In the genomic region with DNA sequence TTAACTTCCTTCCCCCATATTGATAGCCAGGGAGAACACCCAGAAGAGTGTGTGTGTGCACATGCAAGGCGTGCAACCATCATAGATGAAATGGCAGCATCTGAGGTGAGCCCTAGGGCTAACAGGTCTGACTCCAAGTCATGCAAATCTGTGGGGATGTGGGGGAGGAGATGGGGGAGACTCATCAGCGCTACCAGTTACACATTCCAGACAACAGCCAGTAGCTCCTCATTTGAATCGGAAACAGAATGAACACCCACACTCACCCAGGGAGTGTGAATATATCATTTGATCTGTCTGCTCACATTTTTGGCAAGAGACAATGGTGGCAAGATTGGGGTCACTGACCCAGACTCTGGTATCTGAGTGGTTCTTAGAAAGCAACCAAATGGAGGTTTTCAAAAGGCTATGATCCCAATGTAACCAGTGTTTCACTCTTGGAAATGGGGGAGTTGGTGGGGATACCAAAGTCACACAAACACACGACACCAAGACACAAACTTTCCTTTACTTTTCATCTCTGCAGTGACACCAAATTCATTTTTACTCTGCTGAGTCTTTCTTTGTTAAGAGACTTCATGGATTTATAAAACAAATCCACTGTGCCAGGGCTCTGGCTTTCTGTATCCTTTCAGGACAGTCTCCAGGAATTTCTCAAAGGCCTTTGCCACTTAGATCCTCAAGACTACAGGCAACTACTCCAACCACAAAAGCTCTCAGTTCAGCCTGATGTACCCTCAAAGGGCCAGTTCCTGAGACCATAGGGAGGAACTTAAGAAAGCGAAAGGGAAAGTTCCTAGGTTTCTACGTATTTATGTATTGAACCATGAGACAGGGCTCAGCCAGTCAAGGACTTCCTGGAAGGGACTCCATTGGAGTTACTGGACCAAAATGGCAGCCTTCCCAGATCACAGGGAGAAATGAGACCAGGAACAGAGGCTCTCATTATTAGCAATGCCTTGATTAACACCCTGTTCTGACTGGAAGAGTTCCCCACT, we compare ENCODE assay signal across 9 cellular contexts. TPM values are rescaled to one million over a fixed set of nuclear protein-coding genes. Genes with fewer than 3 reads are reported as not detected.
DNase-seq lines count a peak whose midpoint lies in the region; ATAC-seq, FAIRE-seq and TF ChIP-seq lines count a peak whose summit lies in the region.
"Had no signal": no experiment of that assay in that cellular context is flagged by ENCODE, and none has a peak within 500 bp of the region (broad histone marks: within the 10 kb centered on the region; RNA-seq: fewer than 3 reads in every experiment).

No MANE protein-coding gene starts in this region.

- H3K79me2 ChIP-seq in HepG2 (ENCODE audit: insufficient read depth, low read length), result no peaks in the 10 kb centered on the region

- no peaks in the 10 kb centered on the region for H3K36me3 ChIP-seq in liver (ENCODE audit: control insufficient read depth in 4 of 4, insufficient read depth in 3 of 4, low read depth in 1 of 4, low read length in 3 of 4)
- no peaks in the 10 kb centered on the region for H3K36me3 ChIP-seq in HepG2 (replicated peaks in 1 of 2; ENCODE audit: control insufficient read depth in 1 of 2, insufficient read depth in 2 of 2, low read length in 2 of 2)
- H3K36me3 ChIP-seq in upper lobe of right lung, result no peaks in the 10 kb centered on the region
- no peaks in the 10 kb centered on the region for H3K36me3 ChIP-seq in kidney (ENCODE audit: control insufficient read depth in 1 of 2, insufficient read depth in 2 of 2, low read length in 2 of 2)

- H3K9me3 ChIP-seq in liver (ENCODE audit: control insufficient read depth in 4 of 4, low read length in 3 of 4) (no peaks in the 10 kb centered on the region), HepG2 (ENCODE audit: low read length) (no peaks in the 10 kb centered on the region), upper lobe of right lung (no peaks in the 10 kb centered on the region), kidney (ENCODE audit: control insufficient read depth in 1 of 2, low read length in 2 of 2) (no peaks in the 10 kb centered on the region)

- H3K4me3 ChIP-seq in liver (ENCODE audit: low read depth in 1 of 3, low read length in 3 of 3), result no peak overlapping the region
- no peak overlapping the region for H3K4me3 ChIP-seq in HepG2 (replicated peaks in 1 of 3; ENCODE audit: insufficient read depth in 1 of 3, low read depth in 2 of 3, low read length in 3 of 3)
- peak overlapping the region; percentile 57 for H3K4me3 ChIP-seq in upper lobe of right lung
- H3K4me3 ChIP-seq in kidney (ENCODE audit: low read length in 2 of 2), result no peak overlapping the region

- H3K4me1 ChIP-seq in liver (ENCODE audit: control insufficient read depth in 4 of 4, insufficient read depth in 4 of 4, low read length in 3 of 4) (peaks cover 7 to 13% (median 10%) of the 10 kb centered on the region in 4 donors), HepG2 (ENCODE audit: insufficient read depth, low read length) (no peaks in the 10 kb centered on the region), upper lobe of right lung (peaks cover 24% of the 10 kb centered on the region), kidney (ENCODE audit: control insufficient read depth in 1 of 2, insufficient read depth in 1 of 2, low read depth in 1 of 2, low read length in 2 of 2) (peaks cover 0 to 7% of the 10 kb centered on the region in 2 donors)

- no peak overlapping the region for H3K9ac ChIP-seq in liver (ENCODE audit: low read depth in 1 of 2, low read length in 2 of 2)
- no peak overlapping the region for H3K9ac ChIP-seq in HepG2 (ENCODE audit: insufficient read depth, low read depth, low read length)
- no peak overlapping the region for H3K9ac ChIP-seq in kidney (ENCODE audit: low read length in 2 of 2)

- no TSS peak for BruUV-seq in HepG2 (replicated peaks; lab: Mats Ljungman, UMichigan)

- H4K20me1 ChIP-seq in HepG2 (ENCODE audit: insufficient read depth, low read length), result no peaks in the 10 kb centered on the region

- no peak overlapping the region for H2AFZ ChIP-seq in HepG2 (ENCODE audit: low read length)

- ATAC-seq in HepG2, result no peak
- ATAC-seq in upper lobe of right lung, result peak; percentile 61

- CTCF ChIA-PET in HepG2 (lab: Yijun Ruan, JAX; ENCODE audit: low intra/inter-chr PET ratio, low total read pairs), result no interaction called here

- in situ Hi-C loops in HepG2 (cut with HindIII; ENCODE audit: extremely low pct_ligation_motif_present, low pct_unique_long_range_greater_than_20kb), result no loop called here

- no peak for TF ChIP-seq EP300 in HepG2 (IDR thresholded peaks at IDR 0.05; ENCODE audit: low read depth in 2 of 2, low read length in 2 of 2)
- TF ChIP-seq EP300 in HepG2 (CRISPR knock-in tag; IDR thresholded peaks at IDR 0.05; ENCODE audit: borderline replicate concordance), result no peak

- H3K27ac ChIP-seq in liver (ENCODE audit: low read depth in 1 of 2, low read length in 2 of 2), result no peak overlapping the region
- no peak overlapping the region for H3K27ac ChIP-seq in HepG2 (ENCODE audit: extremely low read length, insufficient read depth, low read length)
- peak overlapping the region; percentile 6 for H3K27ac ChIP-seq in upper lobe of right lung
- H3K27ac ChIP-seq in kidney (ENCODE audit: low read depth in 2 of 2, low read length in 2 of 2), result no peak overlapping the region

- H3K4me2 ChIP-seq in HepG2 (ENCODE audit: low read depth, low read length), result no peak overlapping the region

- DNase-seq in HepG2 (ENCODE audit: low spot score), result no peak
- peak; percentile 56 for DNase-seq in RCC 7860 (ENCODE audit: low spot score)
- peak; percentile 30 to 46 for DNase-seq in frontal cortex (ENCODE audit: low spot score in 2 of 2)
- no peak for DNase-seq in upper lobe of right lung
- no peak for DNase-seq in SW480 (ENCODE audit: low spot score)
- no peak for DNase-seq in kidney
- DNase-seq in NCI-H524 treated with DMSO at 0.1 percent for 48 hours (lab: John Stamatoyannopoulos, UW), result no peak
- DNase-seq: activated CD4-positive, alpha-beta T cell treated with anti-CD3 and anti-CD28 coated beads, Interleukin-2, amount 50 U/mL, for 4 hours had no signal

- TF ChIP-seq RAD21 in liver (IDR thresholded peaks at IDR 0.05) (no peak), HepG2 (CRISPR knock-in tag; IDR thresholded peaks at IDR 0.05) (no peak)

- WGBS in liver, result 82% methylated on average over 6 of the region's 6 CpGs
- 34% methylated on average over 5 of the region's 6 CpGs for WGBS in HepG2 (ENCODE audit: low lambda C conversion rate)

- intact Hi-C loops in HepG2 (cut with micrococcal nuclease; ENCODE audit: unreplicated experiment) (no loop called here), upper lobe of right lung (cut with DNase I) (no loop called here), kidney (cut with DNase I) (no loop called here)

- TF ChIP-seq CTCF in liver (IDR thresholded peaks at IDR 0.05; ENCODE audit: low read depth, low read length, missing input control) (no peak), HepG2 (CRISPR knock-in tag; IDR thresholded peaks at IDR 0.05) (no peak), upper lobe of right lung (IDR thresholded peaks at IDR 0.05) (no peak), kidney (IDR thresholded peaks at IDR 0.05; ENCODE audit: borderline replicate concordance, extremely low read depth, insufficient read depth) (no peak)

- no peak for TF ChIP-seq POLR2A in HepG2 (IDR thresholded peaks at IDR 0.05; ENCODE audit: insufficient read depth in 1 of 2, low read depth in 2 of 2, low read length in 2 of 2)

- POLR2A ChIA-PET in HepG2 (lab: Yijun Ruan, JAX), result no interaction called here

- FAIRE-seq in HepG2 (lab: Jason Lieb, UNC), result no peak
- no peak for FAIRE-seq in RCC 7860 (lab: Jason Lieb, UNC)
- FAIRE-seq in frontal cortex (lab: Jason Lieb, UNC), result no peak
- FAIRE-seq in kidney (lab: Jason Lieb, UNC), result no peak

- H3K27me3 ChIP-seq in liver (ENCODE audit: control insufficient read depth in 4 of 4, insufficient read depth in 4 of 4, low read length in 3 of 4) (peaks cover 0 to 12% (median 10%) of the 10 kb centered on the region in 4 donors), HepG2 (ENCODE audit: control insufficient read depth in 1 of 2, insufficient read depth in 2 of 2, low read length in 2 of 2) (peaks cover 4 to 51% of the 10 kb centered on the region in 2 experiments; a peak in 4 of 5 replicates), upper lobe of right lung (peaks cover 33% of the 10 kb centered on the region)

TF ChIP-seq in liver, 16 proteins besides CTCF, POLR2A, EP300 and RAD21 (continues in another document):
- TF ChIP-seq EGR1 (IDR thresholded peaks at IDR 0.05; ENCODE audit: low read depth in 2 of 2) (no peak), GABPA (IDR thresholded peaks at IDR 0.05 in 1 of 2, conservative IDR thresholded peaks at IDR 0.05 in 1 of 2) (no peak), YY1 (IDR thresholded peaks at IDR 0.05) (peak; percentile 28)

TF ChIP-seq in HepG2, 621 proteins besides CTCF, POLR2A, EP300 and RAD21 (continues in another document):
- TF ChIP-seq TMF1 (CRISPR knock-in tag; IDR thresholded peaks at IDR 0.05; ENCODE audit: low read depth) (no peak), SETDB1 (CRISPR knock-in tag; IDR thresholded peaks at IDR 0.05; ENCODE audit: borderline replicate concordance) (no peak)

RNA-seq across cellular contexts. Expression of a gene that starts 2.2 kb away (rescaled TPM):
- total RNA-seq in liver, result under 1 TPM; 0.65 to 0.67 TPM
- under 1 TPM; 0.22 to 0.25 TPM for polyA plus RNA-seq in liver
- total RNA-seq in HepG2 (2016; rRNA removed; fragmentation: Illumina TruSeq; extraction: Trizol), result 0.14 and 0.18 TPM in 2 replicates
- total RNA-seq in HepG2 (2016; cell fraction: cytosol; rRNA removed; fragmentation: Illumina TruSeq; extraction: Trizol; ENCODE audit: low read depth), result under 0.01 and 0.20 TPM in 2 replicates
- total RNA-seq in HepG2 (2016; cell fraction: insoluble cytoplasmic fraction; rRNA removed; fragmentation: Illumina TruSeq; extraction: Trizol), result 0.10 and 0.35 TPM in 2 replicates
- 0.21 and 0.28 TPM in 2 replicates for total RNA-seq in HepG2 (2016; cell fraction: membrane; rRNA removed; fragmentation: Illumina TruSeq; extraction: Trizol)
- total RNA-seq in HepG2 (2016; cell fraction: nucleus; rRNA removed; fragmentation: Illumina TruSeq; extraction: Trizol), result 0.22 and 0.28 TPM in 2 replicates
- polyA plus RNA-seq in HepG2 (2011; rRNA removed), result 0.11 and 0.16 TPM in 2 replicates
- polyA plus RNA-seq in HepG2 (2011; cell fraction: cytosol; rRNA removed), result 0.08 and 0.15 TPM in 2 replicates
- 0.03 and 0.08 TPM in 2 replicates for polyA plus RNA-seq in HepG2 (2011; cell fraction: nucleus; rRNA removed)
- polyA plus RNA-seq in HepG2 (2012), result 0.09 and 0.12 TPM in 2 replicates
- 0.03 and 0.06 TPM in 2 replicates for polyA plus RNA-seq in HepG2 (2016; cell fraction: cytosol; fragmentation: Illumina TruSeq; extraction: Trizol; ENCODE audit: low read depth)
- polyA plus RNA-seq in HepG2 (2016; cell fraction: insoluble cytoplasmic fraction; fragmentation: Illumina TruSeq; extraction: Trizol; ENCODE audit: low read depth), result 0.08 and 0.19 TPM in 2 replicates
- polyA plus RNA-seq in HepG2 (2016; cell fraction: membrane; fragmentation: Illumina TruSeq; extraction: Trizol; ENCODE audit: low read depth), result 0.07 and 0.12 TPM in 2 replicates
- polyA plus RNA-seq in HepG2 (2016; cell fraction: nucleus; fragmentation: Illumina TruSeq; extraction: Trizol; ENCODE audit: insufficient read depth, low read depth), result 0.34 and 0.37 TPM in 2 replicates
- 0.42 and 6.4 TPM in 2 replicates for polyA minus RNA-seq in HepG2 (2011; rRNA and poly(A)+ RNA removed; ENCODE audit: low replicate concordance)
- 0.10 and 0.18 TPM in 2 replicates for polyA minus RNA-seq in HepG2 (2011; cell fraction: cytosol; rRNA and poly(A)+ RNA removed)
- polyA minus RNA-seq in HepG2 (2011; cell fraction: nucleus; rRNA and poly(A)+ RNA removed), result 0.12 and 0.13 TPM in 2 replicates
- total RNA-seq in frontal cortex, result 0.41 TPM
- 19.1 TPM for total RNA-seq in upper lobe of right lung
- total RNA-seq in kidney, result 39.6 TPM
- 3.7 TPM for polyA plus RNA-seq in kidney (ENCODE audit: insufficient read depth, low read depth, low replicate concordance)

Comparison
In these comparisons a context has a peak if more than half of its experiments do, and no peak if none do; other contexts are left out.
1. DNase-seq: peak in RCC 7860 (single experiment) and frontal cortex (2 of 2); none in HepG2 (single experiment), upper lobe of right lung (single experiment), SW480 (single experiment), kidney (single experiment) and NCI-H524 treated with DMSO at 0.1 percent for 48 hours (single experiment).
2. RNA of a gene that starts 2.2 kb away (total RNA-seq): 39.6 TPM in kidney (single experiment) and 19.1 TPM in upper lobe of right lung (single experiment); 0.65 to 0.67 TPM in liver, 0.41 TPM in frontal cortex (single experiment) and under 0.01 to 0.35 TPM in HepG2; every median in the first group is over 10 times any median in the second.